2 cellular contexts compared by ENCODE assay signal in genomic region chr12:132623072-132623869, GRCh38.
TF ChIP-seq lines count a peak whose summit lies in the region.

No MANE protein-coding gene starts in this region.

TF ChIP-seq in liver, 16 proteins besides CTCF, POLR2A, EP300 and RAD21:
- TF ChIP-seq NR2F2 (IDR thresholded peaks at IDR 0.05) = peak; percentile 5
- TF ChIP-seq MAX (IDR thresholded peaks at IDR 0.05) = no peak

TF ChIP-seq in HepG2, 621 proteins besides CTCF, POLR2A, EP300 and RAD21:
- no peak for TF ChIP-seq SRSF1 (optimal IDR thresholded peaks at IDR 0.05; ENCODE audit: low read depth, low read length)
- TF ChIP-seq ZSCAN20 (CRISPR knock-in tag; IDR thresholded peaks at IDR 0.05; ENCODE audit: borderline replicate concordance) = no peak
- TF ChIP-seq IKZF4 (CRISPR knock-in tag; IDR thresholded peaks at IDR 0.05; ENCODE audit: borderline replicate concordance, low read depth, not compliant biosample characterization) = no peak
- no peak for TF ChIP-seq ZSCAN29 (CRISPR knock-in tag; conservative IDR thresholded peaks at IDR 0.05)
- TF ChIP-seq ELK4 (CRISPR knock-in tag; IDR thresholded peaks at IDR 0.05; ENCODE audit: borderline replicate concordance) = no peak
- TF ChIP-seq THAP9 (CRISPR knock-in tag; IDR thresholded peaks at IDR 0.05; ENCODE audit: borderline replicate concordance) = no peak
- no peak for TF ChIP-seq ZNF275 (CRISPR knock-in tag; IDR thresholded peaks at IDR 0.05; ENCODE audit: borderline replicate concordance)
- no peak for TF ChIP-seq ZNF10 (CRISPR knock-in tag; IDR thresholded peaks at IDR 0.05; ENCODE audit: borderline replicate concordance, low read depth)
- TF ChIP-seq ONECUT2 (CRISPR knock-in tag; IDR thresholded peaks at IDR 0.05) = no peak
- TF ChIP-seq PCBP1 (IDR thresholded peaks at IDR 0.05; ENCODE audit: borderline replicate concordance, low read depth, low read length) = no peak
- no peak for TF ChIP-seq NBN (conservative IDR thresholded peaks at IDR 0.05)
- no peak for TF ChIP-seq ZNF619 (CRISPR knock-in tag; IDR thresholded peaks at IDR 0.05)
- no peak for TF ChIP-seq ZNF510 (CRISPR knock-in tag; IDR thresholded peaks at IDR 0.05; ENCODE audit: low read depth)
- TF ChIP-seq XBP1 (CRISPR knock-in tag; IDR thresholded peaks at IDR 0.05) = no peak
- TF ChIP-seq ZNF33A (CRISPR knock-in tag; IDR thresholded peaks at IDR 0.05; ENCODE audit: borderline replicate concordance) = no peak
- TF ChIP-seq FOXO4 (CRISPR knock-in tag; conservative IDR thresholded peaks at IDR 0.05) = no peak
- no peak for TF ChIP-seq EED (CRISPR knock-in tag; IDR thresholded peaks at IDR 0.05)
- no peak for TF ChIP-seq ZNF414 (CRISPR knock-in tag; IDR thresholded peaks at IDR 0.05)
